Comparison of ENCODE assay signal across 14 cellular contexts in genomic region chr1:243489681-243490080, GRCh38.
DNase-seq lines count a peak whose midpoint lies in the region; ATAC-seq and TF ChIP-seq lines count a peak whose summit lies in the region.
"Had no signal": no experiment of that assay in that cellular context is flagged by ENCODE, and none has a peak within 500 bp of the region (broad histone marks: within the 10 kb centered on the region; RNA-seq: fewer than 3 reads in every experiment).

No MANE protein-coding gene starts in this region.

- peaks cover 19% of the 10 kb centered on the region for H3K4me1 ChIP-seq in iPS DF 6.9 (ENCODE audit: control insufficient read depth, insufficient read depth, low read length)
- H3K4me1 ChIP-seq: SJSA1 had no signal

- peak overlapping the region; percentile 56 to 85 (median 70) for H3K27ac Mint-ChIP-seq in brain

- peaks cover 35% of the 10 kb centered on the region for H3K4me1 Mint-ChIP-seq in brain

- in situ Hi-C loops in KBM-7 (cut with MboI; ENCODE audit: low pct_unique_long_range_greater_than_20kb, low sequenced_read_pairs): no loop called here

- peak overlapping the region; percentile 96 for H3K27ac ChIP-seq in iPS DF 6.9 (ENCODE audit: low read length)
- H3K27ac ChIP-seq: PC-9, SJSA1 had no signal

- no peak for ATAC-seq in GM21619 (IDR thresholded peaks at IDR 0.05; ENCODE audit: unreplicated experiment)

- H3K27me3 Mint-ChIP-seq in brain: peaks cover 5% of the 10 kb centered on the region

- H3K9me3 ChIP-seq in iPS DF 6.9 (ENCODE audit: control insufficient read depth, insufficient read depth, low read length): no peaks in the 10 kb centered on the region
- H3K9me3 ChIP-seq: SJSA1 had no signal

- H3K4me3 ChIP-seq in iPS DF 6.9 (ENCODE audit: low read length): no peak overlapping the region
- H3K4me3 ChIP-seq: PC-9, SJSA1 had no signal

- peaks cover 0 to 13% (median 11%) of the 10 kb centered on the region in 5 experiments for H3K9me3 Mint-ChIP-seq in brain

- no peaks in the 10 kb centered on the region for H3K36me3 ChIP-seq in iPS DF 6.9 (ENCODE audit: control insufficient read depth, insufficient read depth, low read length)
- H3K36me3 ChIP-seq: SJSA1 had no signal

- H3K4me3 Mint-ChIP-seq in brain: no peak overlapping the region

- no peaks in the 10 kb centered on the region for H3K27me3 ChIP-seq in iPS DF 6.9 (ENCODE audit: control insufficient read depth, insufficient read depth, low read length)
- H3K27me3 ChIP-seq: SJSA1 had no signal

- TF ChIP-seq CTCF in brain (conservative IDR thresholded peaks at IDR 0.05): no peak

- peaks cover 41% of the 10 kb centered on the region for H3K36me3 Mint-ChIP-seq in brain

- no CpG with 5 or more reads among the region's 10 CpGs for WGBS in iPS DF 6.9 (ENCODE audit: insufficient coverage, insufficient read length)

- peak; percentile 100 for DNase-seq in NCI-H1694 (lab: John Stamatoyannopoulos, UW)
- no peak for DNase-seq in iPS DF 6.9 (ENCODE audit: low read depth, low spot score)
- DNase-seq in KBM-7: no peak
- DNase-seq in NK-92 (lab: John Stamatoyannopoulos, UW; ENCODE audit: unreplicated experiment): no peak
- no peak for DNase-seq in NCI-H446 (lab: John Stamatoyannopoulos, UW)
- DNase-seq: HCEC 1CT, IMR-90, NCI-H2029, NCI-H2171 treated with DMSO at 0.1 percent for 48 hours, NCI-H774, PC-9 had no signal
